Comparison of ENCODE assay signal across 1 cellular context in genomic region chr4:2819244-2820215, GRCh38.
TF ChIP-seq lines count a peak whose summit lies in the region.

No MANE protein-coding gene starts in this region.

TF ChIP-seq in SK-N-SH, 30 proteins besides CTCF, POLR2A, EP300 and RAD21 (continued from another document):
- TF ChIP-seq REST (IDR thresholded peaks at IDR 0.05; ENCODE audit: low read depth, low read length) (no peak), ELF1 (IDR thresholded peaks at IDR 0.05) (no peak), RCOR1 (IDR thresholded peaks at IDR 0.05; ENCODE audit: low read length) (no peak)
TF ChIP-seq in SK-N-SH: peak in this region for 0.
